ENCODE assay signal across 19 cellular contexts in genomic region chr17:5364156-5364555, GRCh38. TPM values are rescaled to one million over a fixed set of nuclear protein-coding genes. Genes with fewer than 3 reads are reported as not detected.
DNase-seq lines count a peak whose midpoint lies in the region; ATAC-seq and TF ChIP-seq lines count a peak whose summit lies in the region.
"Had no signal": no experiment of that assay in that cellular context is flagged by ENCODE, and none has a peak within 500 bp of the region (broad histone marks: within the 10 kb centered on the region; RNA-seq: fewer than 3 reads in every experiment).

No MANE protein-coding gene starts in this region.

- H3K4me2 ChIP-seq in neural progenitor cell = no peak overlapping the region

- H3K4me3 Mint-ChIP-seq in chondrocyte (ENCODE audit: unreplicated experiment) (no peak overlapping the region), memory B cell (no peak overlapping the region), neural progenitor cell (no peak overlapping the region)
- H3K4me3 Mint-ChIP-seq: activated naive CD8-positive, alpha-beta T cell treated with anti-CD3 and anti-CD28 coated beads, Interleukin-2, amount 10 ng/mL, durations not matched to agents 7 days and 5 days had no signal

- H3K9ac ChIP-seq in neural progenitor cell = no peak overlapping the region

- H3K27me3 Mint-ChIP-seq in chondrocyte (ENCODE audit: low read depth) (no peaks in the 10 kb centered on the region), memory B cell (no peaks in the 10 kb centered on the region), neural progenitor cell (ENCODE audit: insufficient read depth, low read depth) (no peaks in the 10 kb centered on the region)
- H3K27me3 Mint-ChIP-seq: activated naive CD8-positive, alpha-beta T cell treated with anti-CD3 and anti-CD28 coated beads, Interleukin-2, amount 10 ng/mL, durations not matched to agents 7 days and 5 days had no signal

- H3K4me3 ChIP-seq in AG09309 (ENCODE audit: control insufficient read depth, low read depth, low read length) (no peak overlapping the region), neural progenitor cell (no peak overlapping the region), heart left ventricle (no peak overlapping the region)
- H3K4me3 ChIP-seq: coronary artery, psoas muscle had no signal

- H3K27ac Mint-ChIP-seq in chondrocyte (ENCODE audit: unreplicated experiment) (peak overlapping the region; percentile 56), memory B cell (peak overlapping the region; percentile 19), neural progenitor cell (no peak overlapping the region)

- H3K27ac ChIP-seq in neural progenitor cell = no peak overlapping the region
- no peak overlapping the region for H3K27ac ChIP-seq in heart left ventricle
- H3K27ac ChIP-seq: psoas muscle had no signal

- TF ChIP-seq POLR2A in heart left ventricle (IDR thresholded peaks at IDR 0.05) = no peak

- DNase-seq in AG09309 (ENCODE audit: low read depth) = peak; percentile 40
- peak; percentile 33 for DNase-seq in GM04504 (ENCODE audit: low read depth)
- DNase-seq in chondrocyte (ENCODE audit: low spot score) = no peak
- no peak for DNase-seq in memory B cell (ENCODE audit: low spot score in 2 of 2)
- no peak for DNase-seq in 8988T
- DNase-seq in neural progenitor cell (ENCODE audit: low spot score) = no peak
- DNase-seq in heart left ventricle = no peak
- no peak for DNase-seq in cerebellar nuclear complex (lab: John Stamatoyannopoulos, UW)
- DNase-seq: activated CD4-positive, CD25-positive, alpha-beta regulatory T cell treated with anti-CD3 and anti-CD28 coated beads, Interleukin-2, amount 50 U/mL, for 72 hours; activated CD8-positive, alpha-beta memory T cell treated with anti-CD3 and anti-CD28 coated beads, Interleukin-2, amount 50 U/mL, for 48 hours; activated naive CD8-positive, alpha-beta T cell treated with anti-CD3 and anti-CD28 coated beads, Interleukin-2, amount 10 ng/mL, durations not matched to agents 7 days and 5 days; GF-D8; NCI-H1105 treated with DMSO at 0.1 percent for 48 hours; NCI-H510A treated with DMSO at 0.1 percent for 48 hours; psoas muscle; stimulated activated CD8-positive, alpha-beta memory T cell treated with anti-CD3 and anti-CD28 coated beads, Interleukin-4, amount 100 ng/mL, for 48 hours; SW 1271 had no signal

- H3K9me3 Mint-ChIP-seq in chondrocyte (ENCODE audit: low read depth) (no peaks in the 10 kb centered on the region), memory B cell (no peaks in the 10 kb centered on the region), neural progenitor cell (no peaks in the 10 kb centered on the region)
- H3K9me3 Mint-ChIP-seq: activated naive CD8-positive, alpha-beta T cell treated with anti-CD3 and anti-CD28 coated beads, Interleukin-2, amount 10 ng/mL, durations not matched to agents 7 days and 5 days had no signal

- no peak for TF ChIP-seq CTCF in AG09309 (IDR thresholded peaks at IDR 0.05; ENCODE audit: control insufficient read depth, insufficient read depth, low read depth, low read length, missing control alignments)
- no peak for TF ChIP-seq CTCF in chondrocyte (IDR thresholded peaks at IDR 0.05)
- TF ChIP-seq CTCF in neural progenitor cell (IDR thresholded peaks at IDR 0.05) = no peak
- no peak for TF ChIP-seq CTCF in heart left ventricle (IDR thresholded peaks at IDR 0.05)

- H3K4me1 ChIP-seq in neural progenitor cell (no peaks in the 10 kb centered on the region), heart left ventricle (no peaks in the 10 kb centered on the region)
- H3K4me1 ChIP-seq: psoas muscle had no signal

- H3K4me1 Mint-ChIP-seq in chondrocyte (ENCODE audit: low read depth) (peaks cover 18% of the 10 kb centered on the region), memory B cell (peaks cover 2% of the 10 kb centered on the region), neural progenitor cell (no peaks in the 10 kb centered on the region)

- no peaks in the 10 kb centered on the region for H3K79me2 ChIP-seq in neural progenitor cell (ENCODE audit: low read depth)

- H3K36me3 ChIP-seq in neural progenitor cell = peaks cover 15% of the 10 kb centered on the region
- H3K36me3 ChIP-seq in heart left ventricle = peaks cover 2 to 100% (median 94%) of the 10 kb centered on the region in 9 donors

- WGBS in heart left ventricle, 4 donors = 92 to 98% (median 95%) methylated on average over 6 of the region's 6 CpGs

- H4K20me1 ChIP-seq in neural progenitor cell (ENCODE audit: low read depth) = no peaks in the 10 kb centered on the region

- peaks cover 22% of the 10 kb centered on the region for H3K36me3 Mint-ChIP-seq in chondrocyte (ENCODE audit: low read depth)
- H3K36me3 Mint-ChIP-seq in memory B cell = peaks cover 30% of the 10 kb centered on the region
- H3K36me3 Mint-ChIP-seq in neural progenitor cell = peaks cover 27% of the 10 kb centered on the region

- H3K9me3 ChIP-seq in neural progenitor cell (ENCODE audit: low read depth) (no peaks in the 10 kb centered on the region), heart left ventricle (no peaks in the 10 kb centered on the region)
- H3K9me3 ChIP-seq: psoas muscle had no signal

- no peak overlapping the region for H2AFZ ChIP-seq in neural progenitor cell (replicated peaks)

- no peak for ATAC-seq in memory B cell (ENCODE audit: low read depth)
- no peak for ATAC-seq in heart left ventricle
- ATAC-seq: Panc1, psoas muscle had no signal

- intact Hi-C loops in heart left ventricle (cut with DNase I) = no loop called here

- peaks cover 2% of the 10 kb centered on the region for H3F3A ChIP-seq in neural progenitor cell (ENCODE audit: low read depth)

- H3K27me3 ChIP-seq in neural progenitor cell (no peaks in the 10 kb centered on the region), heart left ventricle (no peaks in the 10 kb centered on the region)

RNA-seq across cellular contexts. Expression of gene NUP88, which starts 55.3 kb away (rescaled TPM):
- 29.2 to 51.8 TPM (median 34.1 TPM) in 3 replicates for total RNA-seq in chondrocyte
- 117 and 135 TPM in 2 replicates for total RNA-seq in neural progenitor cell (ENCODE audit: low replicate concordance)
- 10 to 100 TPM; 27.5 to 51.8 (median 35.9) TPM for total RNA-seq in heart left ventricle
- 10 to 100 TPM; 58.0 to 69.6 TPM for polyA plus RNA-seq in heart left ventricle

RNA-seq across cellular contexts. Expression of gene RPAIN, which starts 55.8 kb away (rescaled TPM):
- total RNA-seq in chondrocyte = 34.2 to 37.2 TPM (median 35.1 TPM) in 3 replicates
- total RNA-seq in neural progenitor cell (ENCODE audit: low replicate concordance) = 116 and 121 TPM in 2 replicates
- 10 to 100 TPM; 23.5 to 46.2 (median 29.0) TPM for total RNA-seq in heart left ventricle
- 10 to 100 TPM; 40.4 to 41.7 TPM for polyA plus RNA-seq in heart left ventricle

Comparison
In these comparisons a context has a peak if more than half of its experiments do, and no peak if none do; other contexts are left out.
1. DNase-seq: peak in AG09309 (single experiment) and GM04504 (single experiment); none in chondrocyte (single experiment), memory B cell (0 of 2), 8988T (single experiment), neural progenitor cell (single experiment), heart left ventricle (0 of 5) and cerebellar nuclear complex (0 of 2).